ENCODE assay signal across 8 cellular contexts in the genomic region with DNA sequence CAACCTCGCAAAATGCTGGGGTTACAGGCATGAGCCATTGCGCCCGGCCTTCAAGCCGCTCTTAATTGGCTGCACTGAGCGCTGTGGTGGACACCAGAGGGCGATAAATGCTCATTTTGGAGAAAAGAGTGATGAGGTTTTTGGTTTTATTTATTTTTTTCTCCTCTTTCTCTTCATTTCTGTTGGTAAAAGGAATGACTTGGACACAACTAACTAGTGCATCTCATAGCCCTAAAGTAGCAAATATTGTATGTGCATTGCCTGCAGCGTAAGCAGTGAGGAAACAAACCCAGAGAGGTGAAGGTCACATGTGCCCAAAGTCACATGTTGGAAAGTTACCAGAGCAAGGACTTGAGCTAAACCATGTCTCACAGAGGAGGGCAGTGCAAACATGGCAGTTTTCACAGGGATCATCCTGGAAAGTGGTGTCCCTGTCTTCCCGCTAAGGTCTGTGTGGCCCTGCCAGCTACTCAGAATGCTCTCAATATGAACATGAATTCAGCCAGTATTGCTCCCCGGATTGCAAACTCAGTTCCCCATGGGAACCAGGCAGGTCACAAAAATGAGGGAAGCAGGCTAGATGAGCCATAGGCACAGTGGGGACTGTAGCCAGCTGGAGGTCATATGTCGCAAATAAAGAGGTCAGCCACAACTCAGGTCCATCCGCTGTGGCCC. TPM values are rescaled to one million over a fixed set of nuclear protein-coding genes. Genes with fewer than 3 reads are reported as not detected.
DNase-seq lines count a peak whose midpoint lies in the region; ATAC-seq and TF ChIP-seq lines count a peak whose summit lies in the region.

No MANE protein-coding gene starts in this region.

- peaks cover 0 to 2% (median 0%) of the 10 kb centered on the region in 5 donors for H3K9me3 Mint-ChIP-seq in CD8-positive, alpha-beta memory T cell

- H3K27me3 Mint-ChIP-seq in CD8-positive, alpha-beta memory T cell, result peaks cover 0 to 1% of the 10 kb centered on the region in 2 donors

- H3K9me3 ChIP-seq in CD8-positive, alpha-beta memory T cell (ENCODE audit: low read length), result no peaks in the 10 kb centered on the region

- TF ChIP-seq POLR2A in NB4 (IDR thresholded peaks at IDR 0.05; ENCODE audit: extremely low read depth, insufficient read length), result no peak

- H3K4me1 Mint-ChIP-seq in CD8-positive, alpha-beta memory T cell, result peaks cover 14 to 23% (median 16%) of the 10 kb centered on the region in 3 donors

- H3K27ac ChIP-seq in CD8-positive, alpha-beta memory T cell (ENCODE audit: low read depth, low read length), result no peak overlapping the region
- H3K27ac ChIP-seq in mesendoderm (ENCODE audit: low read depth, low read length), result no peak overlapping the region

- H3K79me1 ChIP-seq in mesendoderm (ENCODE audit: low read length), result no peaks in the 10 kb centered on the region

- no CpG with 5 or more reads among the region's 11 CpGs for WGBS in mesendoderm (ENCODE audit: extremely low coverage, insufficient coverage, low lambda C conversion rate)

- H2BK5ac ChIP-seq in mesendoderm (ENCODE audit: low read length), result no peak overlapping the region

- no peak overlapping the region for H3K23ac ChIP-seq in mesendoderm (ENCODE audit: low read length)

- no peak overlapping the region for H3K4me2 ChIP-seq in mesendoderm (ENCODE audit: low read length)

- H2AK5ac ChIP-seq in mesendoderm (ENCODE audit: low read length), result no peak overlapping the region

- H3K36me3 Mint-ChIP-seq in CD8-positive, alpha-beta memory T cell, result peaks cover 0 to 8% (median under 1%) of the 10 kb centered on the region in 3 donors

- H3K18ac ChIP-seq in mesendoderm (ENCODE audit: low read length), result no peak overlapping the region

- no peak overlapping the region for H2BK15ac ChIP-seq in mesendoderm (replicated peaks; ENCODE audit: low read depth)

- no peaks in the 10 kb centered on the region for H3K36me3 ChIP-seq in CD8-positive, alpha-beta memory T cell (ENCODE audit: insufficient read depth, low read length)
- no peaks in the 10 kb centered on the region for H3K36me3 ChIP-seq in mesendoderm (ENCODE audit: control insufficient read depth, insufficient read depth, low read length)

- H3K56ac ChIP-seq in mesendoderm (ENCODE audit: low read length), result no peak overlapping the region

- H3K4me1 ChIP-seq in CD8-positive, alpha-beta memory T cell (ENCODE audit: insufficient read depth, low read length), result peaks cover 14% of the 10 kb centered on the region
- no peaks in the 10 kb centered on the region for H3K4me1 ChIP-seq in mesendoderm (ENCODE audit: control insufficient read depth, low read depth, low read length)

- peak; percentile 87 for TF ChIP-seq CTCF in GM20000 (IDR thresholded peaks at IDR 0.05; ENCODE audit: extremely low read depth, missing control alignments)
- peak; percentile 55 for TF ChIP-seq CTCF in NB4 (IDR thresholded peaks at IDR 0.05; ENCODE audit: low read depth, low read length)

- peak; percentile 50 to 79 (median 57) for DNase-seq in CD8-positive, alpha-beta memory T cell
- DNase-seq in GM20000 (ENCODE audit: low spot score) (no peak), NB4 (ENCODE audit: low read depth) (peak; percentile 67), dedifferentiated amniotic fluid mesenchymal stem cell (ENCODE audit: extremely low spot score) (peak; percentile 68), mesendoderm (peak; percentile 78)
- peak; percentile 69 to 76 for DNase-seq in activated CD4-positive, alpha-beta T cell treated with anti-CD3 and anti-CD28 coated beads for 4 hours
- peak; percentile 74 for DNase-seq in stimulated activated naive CD8-positive, alpha-beta T cell treated with anti-CD3 and anti-CD28 coated beads, Interleukin-15, Interleukin-2, amounts not matched to agents 100 U/mL and 50 U/mL, for 24 hours

- H3K27ac Mint-ChIP-seq in CD8-positive, alpha-beta memory T cell, result peak overlapping the region in 3 of 8 donors; percentile 25 to 85 (median 31)

- no peak overlapping the region for H4K8ac ChIP-seq in mesendoderm (ENCODE audit: low read depth, low read length)

- CTCF ChIA-PET in CD8-positive, alpha-beta memory T cell (lab: Charles Lee), result interaction anchor here (0.6 to 23.5 kb wide), 20 partner anchors 9 to 554 kb away, joined by 3 to 532 read pairs (median 3); partner anchors contain the start of gene CD82

- POLR2A ChIA-PET in CD8-positive, alpha-beta memory T cell (lab: Charles Lee), result interaction anchor here (1.0 kb wide), 1 partner anchor 60 kb away, joined by 3 read pairs; no protein-coding TSS in a partner anchor

- no peaks in the 10 kb centered on the region for H3K27me3 ChIP-seq in CD8-positive, alpha-beta memory T cell (ENCODE audit: insufficient read depth, low read length, poor library complexity, severe bottlenecking)
- H3K27me3 ChIP-seq in mesendoderm (ENCODE audit: insufficient read depth, low read length, poor library complexity), result no peaks in the 10 kb centered on the region

- H2BK120ac ChIP-seq in mesendoderm (ENCODE audit: low read depth, low read length), result no peak overlapping the region

- H3K4ac ChIP-seq in mesendoderm (ENCODE audit: low read depth, low read length), result no peak overlapping the region

- H3K4me3 Mint-ChIP-seq in CD8-positive, alpha-beta memory T cell, result no peak overlapping the region

- no peak overlapping the region for H3K4me3 ChIP-seq in CD8-positive, alpha-beta memory T cell (ENCODE audit: low read length)
- no peak overlapping the region for H3K4me3 ChIP-seq in NB4 (ENCODE audit: low read depth, low read length)
- no peak overlapping the region for H3K4me3 ChIP-seq in mesendoderm (ENCODE audit: low read length)

- no peak overlapping the region for H4K5ac ChIP-seq in mesendoderm (ENCODE audit: low read length)

- peak; percentile 60 for ATAC-seq in stimulated activated naive CD8-positive, alpha-beta T cell treated with anti-CD3 and anti-CD28 coated beads, Interleukin-15, Interleukin-2, amounts not matched to agents 100 U/mL and 50 U/mL, for 24 hours
- no peak for ATAC-seq in GM19397 (IDR thresholded peaks at IDR 0.05; ENCODE audit: unreplicated experiment)

- H3K9ac ChIP-seq in mesendoderm (ENCODE audit: low read length), result no peak overlapping the region

- H3K79me2 ChIP-seq in mesendoderm (ENCODE audit: control insufficient read depth, insufficient read depth, low read length), result no peaks in the 10 kb centered on the region

RNA-seq across cellular contexts. Expression of gene CD82, which starts 8.6 kb away (rescaled TPM):
- total RNA-seq in CD8-positive, alpha-beta memory T cell, result 100 to 1,000 TPM; 356 to 388 TPM
- polyA plus RNA-seq in CD8-positive, alpha-beta memory T cell, result 131 TPM
- 0.81 TPM for polyA plus RNA-seq in mesendoderm (2013, experiment 1 of 2)
- 0.91 TPM for polyA plus RNA-seq in mesendoderm (2013, experiment 2 of 2)
